1 cellular context compared by ENCODE assay signal in the genomic region with DNA sequence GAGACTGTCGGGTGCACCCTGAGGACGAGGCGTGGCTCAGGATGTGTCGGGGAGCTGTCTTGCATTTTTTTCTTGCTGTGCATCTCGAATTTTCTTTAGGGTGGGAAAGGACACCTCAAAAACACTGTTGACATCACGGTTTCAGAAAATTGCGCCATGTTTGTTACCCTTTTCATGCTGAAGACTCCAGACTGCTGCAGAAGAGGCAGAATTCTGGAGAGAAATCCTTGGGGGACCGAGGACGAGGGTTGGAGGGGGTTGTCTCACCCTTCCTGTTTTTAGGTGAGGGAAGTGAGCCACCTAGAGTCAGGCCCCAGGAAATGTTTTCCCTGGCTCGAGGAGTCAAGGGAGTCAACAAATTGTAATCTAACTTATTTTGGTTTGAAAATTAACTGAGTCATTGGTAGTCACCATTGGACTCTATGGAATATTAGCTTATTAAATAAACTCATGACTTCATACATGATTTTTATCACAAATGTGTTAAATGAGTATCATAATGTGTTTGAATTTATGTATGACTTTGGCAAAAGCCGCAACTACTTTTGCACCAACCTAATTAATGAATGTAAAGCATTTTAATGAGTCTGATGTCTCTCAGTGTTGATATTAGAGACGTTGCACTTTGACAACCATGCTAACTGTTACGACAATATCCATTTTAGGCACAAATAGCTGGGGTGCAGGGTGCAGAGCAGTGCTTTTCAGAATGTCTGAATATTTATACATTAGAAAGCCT.
TF ChIP-seq lines count a peak whose summit lies in the region.

No MANE protein-coding gene starts in this region.

TF ChIP-seq in IMR-90, 13 proteins besides CTCF, POLR2A, EP300 and RAD21 (continued from another document):
- TF ChIP-seq BHLHE40 (IDR thresholded peaks at IDR 0.05; ENCODE audit: low read depth, low read length) (no peak), NFE2L2 (IDR thresholded peaks at IDR 0.05; ENCODE audit: low read depth, low read length) (peak; percentile 35; the same call in 1 of the 2 replicates), RCOR1 (IDR thresholded peaks at IDR 0.05; ENCODE audit: insufficient replicate concordance, low read length) (no peak), CEBPB (IDR thresholded peaks at IDR 0.05; ENCODE audit: low read depth, low read length) (peak; percentile 44; the same call in 1 of the 2 replicates), MXI1 (IDR thresholded peaks at IDR 0.05; ENCODE audit: borderline replicate concordance, low read depth, low read length) (no peak), MAFK (IDR thresholded peaks at IDR 0.05; ENCODE audit: low read depth, low read length) (no peak), SMC3 (IDR thresholded peaks at IDR 0.05; ENCODE audit: low read depth, low read length) (peak; percentile 64)
- TF ChIP-seq, protein P1, sequence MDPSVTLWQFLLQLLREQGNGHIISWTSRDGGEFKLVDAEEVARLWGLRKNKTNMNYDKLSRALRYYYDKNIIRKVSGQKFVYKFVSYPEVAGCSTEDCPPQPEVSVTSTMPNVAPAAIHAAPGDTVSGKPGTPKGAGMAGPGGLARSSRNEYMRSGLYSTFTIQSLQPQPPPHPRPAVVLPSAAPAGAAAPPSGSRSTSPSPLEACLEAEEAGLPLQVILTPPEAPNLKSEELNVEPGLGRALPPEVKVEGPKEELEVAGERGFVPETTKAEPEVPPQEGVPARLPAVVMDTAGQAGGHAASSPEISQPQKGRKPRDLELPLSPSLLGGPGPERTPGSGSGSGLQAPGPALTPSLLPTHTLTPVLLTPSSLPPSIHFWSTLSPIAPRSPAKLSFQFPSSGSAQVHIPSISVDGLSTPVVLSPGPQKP (IDR thresholded peaks at IDR 0.05; ENCODE audit: borderline replicate concordance, low read depth, low read length), result no peak
